In genomic region chr11:62504158-62504973, GRCh38 we compare ENCODE assay signal across 13 cellular contexts. TPM values are rescaled to one million over a fixed set of nuclear protein-coding genes. Genes with fewer than 3 reads are reported as not detected.
DNase-seq lines count a peak whose midpoint lies in the region; ATAC-seq, FAIRE-seq and TF ChIP-seq lines count a peak whose summit lies in the region.
"Had no signal": no experiment of that assay in that cellular context is flagged by ENCODE, and none has a peak within 500 bp of the region (broad histone marks: within the 10 kb centered on the region; RNA-seq: fewer than 3 reads in every experiment).

No MANE protein-coding gene starts in this region.

- H2BK120ac ChIP-seq in H1 (replicated peaks; ENCODE audit: low read depth, low read length), result no peak overlapping the region

- no peaks in the 10 kb centered on the region for H3K9me3 ChIP-seq in heart left ventricle
- H3K9me3 ChIP-seq in H1 (ENCODE audit: insufficient read depth in 2 of 2, low read depth in 1 of 2, low read length in 1 of 2), result no peaks in the 10 kb centered on the region
- H3K9me3 ChIP-seq in upper lobe of right lung, result no peaks in the 10 kb centered on the region
- no peaks in the 10 kb centered on the region for H3K9me3 ChIP-seq in GM23248 (ENCODE audit: low read depth)

- intact Hi-C loops in heart left ventricle (cut with DNase I), result loop anchor here in 4 of 10 donors (2.0 to 5.0 kb wide), 3 partner anchors 36 to 72 kb away; no protein-coding TSS in a partner anchor
- intact Hi-C loops in left ventricle myocardium superior (cut with micrococcal nuclease), result no loop called here
- intact Hi-C loops in upper lobe of right lung (cut with DNase I), result no loop called here

- no peak for TF ChIP-seq RAD21 in H1 (IDR thresholded peaks at IDR 0.05 in 1 of 2, conservative IDR thresholded peaks at IDR 0.05 in 1 of 2; ENCODE audit: low read depth in 2 of 2, low read length in 2 of 2)

- no peak overlapping the region for H3K4me3 Mint-ChIP-seq in mesothelial cell of epicardium
- H3K4me3 Mint-ChIP-seq: activated T-helper 1 cell treated with anti-CD3 and anti-CD28 coated beads, Interleukin-12 subunit alpha, Interleukin-12 subunit beta, Interleukin-2, Interleukin-4 antibody, amounts not matched to agents 30 ng/mL and 10 ng/mL and 1 ng/mL, durations not matched to agents 14 hours and 24 hours and 36 hours had no signal

- TF ChIP-seq CTCF in heart left ventricle (IDR thresholded peaks at IDR 0.05) (no peak), H1 (IDR thresholded peaks at IDR 0.05; ENCODE audit: control extremely low read depth in 1 of 3, insufficient read depth in 1 of 3, low read depth in 1 of 3, low read length in 3 of 3) (no peak), mesothelial cell of epicardium (IDR thresholded peaks at IDR 0.05; ENCODE audit: unreplicated experiment) (no peak), upper lobe of right lung (IDR thresholded peaks at IDR 0.05) (no peak), foreskin fibroblast (IDR thresholded peaks at IDR 0.05; ENCODE audit: low read depth, low read length) (no peak)

- H3K9me3 Mint-ChIP-seq in mesothelial cell of epicardium, result no peaks in the 10 kb centered on the region
- H3K9me3 Mint-ChIP-seq: activated T-helper 1 cell treated with anti-CD3 and anti-CD28 coated beads, Interleukin-12 subunit alpha, Interleukin-12 subunit beta, Interleukin-2, Interleukin-4 antibody, amounts not matched to agents 30 ng/mL and 10 ng/mL and 1 ng/mL, durations not matched to agents 14 hours and 24 hours and 36 hours had no signal

- H2BK15ac ChIP-seq in H1 (ENCODE audit: low read length), result no peak overlapping the region

- no peak for ATAC-seq in heart left ventricle
- ATAC-seq in left ventricle myocardium superior, result no peak
- peak; percentile 67 for ATAC-seq in upper lobe of right lung
- ATAC-seq: stimulated activated naive CD8-positive, alpha-beta T cell treated with anti-CD3 and anti-CD28 coated beads, Interleukin-15, Interleukin-2, amounts not matched to agents 100 U/mL and 50 U/mL, for 24 hours had no signal

- 60 to 69% (median 66%) methylated on average over 14 to 15 of the region's 15 CpGs for WGBS in heart left ventricle, 4 donors
- WGBS in H1 (ENCODE audit: extremely low coverage in 1 of 2, insufficient coverage in 1 of 2, insufficient read length in 1 of 2, insufficient replicate concordance in 2 of 2, low coverage in 1 of 2, low lambda C conversion rate in 2 of 2, missing lambda C conversion rate in 1 of 2), 2 experiments, result 35% methylated on average over 15 of the region's 15 CpGs; no CpG with 5 or more reads in 1 of the 2 experiments
- WGBS in GM23248 (ENCODE audit: low coverage in 1 of 2, low lambda C conversion rate in 2 of 2, missing lambda C conversion rate in 2 of 2), 2 experiments, result 79 to 85% methylated on average over 15 of the region's 15 CpGs

- FAIRE-seq in H1 (lab: Jason Lieb, UNC), result no peak

- DNase-seq in heart left ventricle, result peak in 1 of 5 donors; percentile 39
- no peak for DNase-seq in left ventricle myocardium superior
- DNase-seq in H1 (ENCODE audit: low read depth in 1 of 2, low spot score in 2 of 2), result peak in 1 of 2 experiments; percentile 67
- DNase-seq in mesothelial cell of epicardium (ENCODE audit: low spot score in 2 of 2, unreplicated experiment in 2 of 2), result no peak
- peak; percentile 80 for DNase-seq in upper lobe of right lung
- DNase-seq in GM23248, result no peak
- DNase-seq in NCI-H2081 (lab: John Stamatoyannopoulos, UW), result no peak
- DNase-seq in foreskin fibroblast, result no peak
- DNase-seq: activated CD4-positive, alpha-beta T cell treated with anti-CD3 and anti-CD28 coated beads for 48 hours; NCI-H1048; NCI-H345; stimulated activated naive CD8-positive, alpha-beta T cell treated with anti-CD3 and anti-CD28 coated beads, Interleukin-15, Interleukin-2, amounts not matched to agents 100 U/mL and 50 U/mL, for 24 hours had no signal

- H2AFZ ChIP-seq in H1 (ENCODE audit: low read length) (no peak overlapping the region), GM23248 (no peak overlapping the region)

- H3K14ac ChIP-seq in H1 (ENCODE audit: insufficient read length), result no peak overlapping the region

- H2BK12ac ChIP-seq in H1 (ENCODE audit: low read depth, low read length), result no peak overlapping the region

- peaks cover 13% of the 10 kb centered on the region for H3K27me3 Mint-ChIP-seq in mesothelial cell of epicardium (ENCODE audit: low read depth)

- peaks cover 2% of the 10 kb centered on the region for H3K36me3 Mint-ChIP-seq in mesothelial cell of epicardium

- CTCF ChIA-PET in H1 (lab: Charles Lee; ENCODE audit: partially characterized antibody), result interaction anchor here (0.9 to 18.8 kb wide), 4 partner anchors 34 to 79 kb away, joined by 3 to 179 read pairs (median 24); no protein-coding TSS in a partner anchor

- H2AK5ac ChIP-seq in H1 (ENCODE audit: low read depth, low read length), result no peak overlapping the region

- H3K23ac ChIP-seq in H1 (ENCODE audit: insufficient read length), result no peak overlapping the region

- H3K27ac ChIP-seq in heart left ventricle (peak overlapping the region in 9 of 12 donors; percentile 3 to 88 (median 79)), H1 (ENCODE audit: low read depth, low read length) (no peak overlapping the region), upper lobe of right lung (no peak overlapping the region), GM23248 (no peak overlapping the region)

- no peak overlapping the region for H3K4ac ChIP-seq in H1 (replicated peaks; ENCODE audit: insufficient read length, low read depth, low read length)

- in situ Hi-C loops in GM23248 (cut with MboI), result no loop called here

- H3K4me3 ChIP-seq in heart left ventricle, result no peak overlapping the region
- peak overlapping the region in 1 of 4 experiments; percentile 53; a peak in 4 of 8 replicates for H3K4me3 ChIP-seq in H1 (ENCODE audit: extremely low read depth in 1 of 4, insufficient read depth in 2 of 4, low read depth in 3 of 4, low read length in 4 of 4)
- H3K4me3 ChIP-seq in upper lobe of right lung, result no peak overlapping the region
- no peak overlapping the region for H3K4me3 ChIP-seq in GM23248
- no peak overlapping the region for H3K4me3 ChIP-seq in foreskin fibroblast (ENCODE audit: low read depth in 1 of 2, low read length in 2 of 2)

- H3K36me3 ChIP-seq in heart left ventricle, result no peaks in the 10 kb centered on the region
- H3K36me3 ChIP-seq in H1 (ENCODE audit: control insufficient read depth in 2 of 4, insufficient read depth in 4 of 4, low read length in 3 of 4), result no peaks in the 10 kb centered on the region
- H3K36me3 ChIP-seq in upper lobe of right lung, result no peaks in the 10 kb centered on the region
- no peaks in the 10 kb centered on the region for H3K36me3 ChIP-seq in GM23248 (ENCODE audit: low read depth)

- no peak overlapping the region for H3K56ac ChIP-seq in H1 (replicated peaks; ENCODE audit: insufficient read length, low read depth, low read length)

- H3K4me2 ChIP-seq in H1 (ENCODE audit: insufficient read depth in 1 of 2, low read depth in 2 of 2, low read length in 2 of 2) (peak overlapping the region; percentile 69 to 71), GM23248 (ENCODE audit: unreplicated experiment) (no peak overlapping the region)

- H2BK20ac ChIP-seq in H1 (ENCODE audit: low read length), result no peak overlapping the region

- no peak overlapping the region for H2BK5ac ChIP-seq in H1 (ENCODE audit: low read depth, low read length)

- H3K79me2 ChIP-seq in H1 (ENCODE audit: control insufficient read depth in 1 of 2, insufficient read depth in 2 of 2, low read length in 2 of 2) (no peaks in the 10 kb centered on the region), GM23248 (ENCODE audit: insufficient read depth) (no peaks in the 10 kb centered on the region)

- H3K4me1 ChIP-seq in heart left ventricle, result peaks cover 0 to 94% (median 76%) of the 10 kb centered on the region in 12 donors
- H3K4me1 ChIP-seq in H1 (replicated peaks in 1 of 4; ENCODE audit: control insufficient read depth in 3 of 4, insufficient read depth in 4 of 4, low read length in 3 of 4), result peaks cover 14 to 30% (median 22%) of the 10 kb centered on the region in 4 experiments
- peaks cover 41% of the 10 kb centered on the region for H3K4me1 ChIP-seq in upper lobe of right lung
- peaks cover 22% of the 10 kb centered on the region for H3K4me1 ChIP-seq in GM23248 (ENCODE audit: insufficient read depth)

- peaks cover 66% of the 10 kb centered on the region for H3K4me1 Mint-ChIP-seq in mesothelial cell of epicardium

- POLR2A ChIA-PET in H1 (lab: Charles Lee; ENCODE audit: partially characterized antibody), result interaction anchor here (0.8 to 2.1 kb wide), 7 partner anchors 38 to 337 kb away, joined by 3 to 9 read pairs (median 3); no protein-coding TSS in a partner anchor

- TF ChIP-seq EP300 in H1 (IDR thresholded peaks at IDR 0.05; ENCODE audit: borderline replicate concordance in 1 of 2, low read depth in 2 of 2, low read length in 2 of 2), result no peak

- H3F3A ChIP-seq in GM23248 (ENCODE audit: insufficient read depth), result peaks cover 14% of the 10 kb centered on the region

- H4K20me1 ChIP-seq in H1 (replicated peaks in 1 of 2; ENCODE audit: control insufficient read depth in 1 of 2, insufficient read depth in 2 of 2, low read length in 2 of 2) (no peaks in the 10 kb centered on the region), GM23248 (ENCODE audit: insufficient read depth) (no peaks in the 10 kb centered on the region)

- peaks cover 6% of the 10 kb centered on the region for H3K23me2 ChIP-seq in H1 (ENCODE audit: low read depth, low read length)

- H3K27ac Mint-ChIP-seq in mesothelial cell of epicardium, result peak overlapping the region; percentile 34
- H3K27ac Mint-ChIP-seq: activated T-helper 1 cell treated with anti-CD3 and anti-CD28 coated beads, Interleukin-12 subunit alpha, Interleukin-12 subunit beta, Interleukin-2, Interleukin-4 antibody, amounts not matched to agents 30 ng/mL and 10 ng/mL and 1 ng/mL, durations not matched to agents 14 hours and 24 hours and 36 hours had no signal

- no peaks in the 10 kb centered on the region for H3K9me2 ChIP-seq in GM23248 (ENCODE audit: insufficient read depth)

- no peak overlapping the region for H4K91ac ChIP-seq in H1 (replicated peaks; ENCODE audit: insufficient read length, low read length)

- no peak for TF ChIP-seq POLR2A in heart left ventricle (IDR thresholded peaks at IDR 0.05)
- no peak for TF ChIP-seq POLR2A in H1 (IDR thresholded peaks at IDR 0.05; ENCODE audit: control extremely low read depth in 1 of 2, low read depth in 2 of 2, low read length in 2 of 2)

- H4K8ac ChIP-seq in H1 (ENCODE audit: extremely low read depth, insufficient read depth, low read length), result no peak overlapping the region

- H3K79me1 ChIP-seq in H1 (ENCODE audit: low read depth, low read length), result no peaks in the 10 kb centered on the region

- H3K18ac ChIP-seq in H1 (ENCODE audit: extremely low read depth, low read length), result no peak overlapping the region

- no peak overlapping the region for H4K5ac ChIP-seq in H1 (ENCODE audit: insufficient read length, low read depth, low read length)

- H3K9ac ChIP-seq in H1 (replicated peaks in 1 of 4; ENCODE audit: extremely low read depth in 1 of 4, low read depth in 3 of 4, low read length in 3 of 4), result 0 out of 7 replicates have a peak overlapping the region, but pooled peaks of 1 of the 4 experiments have one; percentile 12
- H3K9ac ChIP-seq in GM23248, result no peak overlapping the region

- no peaks in the 10 kb centered on the region for H3K27me3 ChIP-seq in heart left ventricle
- peaks cover 0 to 13% (median 5%) of the 10 kb centered on the region in 4 experiments; a peak in 4 of 7 replicates for H3K27me3 ChIP-seq in H1 (replicated peaks in 1 of 4; ENCODE audit: control insufficient read depth in 3 of 4, extremely low read depth in 1 of 4, insufficient read depth in 3 of 4, low read length in 3 of 4)
- no peaks in the 10 kb centered on the region for H3K27me3 ChIP-seq in upper lobe of right lung
- H3K27me3 ChIP-seq in GM23248 (replicated peaks; ENCODE audit: insufficient read depth), result no peaks in the 10 kb centered on the region

RNA-seq across cellular contexts. Expression of gene AHNAK, which starts 42.2 kb away (rescaled TPM):
- total RNA-seq in heart left ventricle (100 to 1,000 TPM; 251 to 861 (median 409) TPM), left ventricle myocardium superior (354 TPM), mesothelial cell of epicardium (456 to 481 TPM (median 480 TPM) in 3 replicates), upper lobe of right lung (819 TPM)
- polyA plus RNA-seq in heart left ventricle (100 to 1,000 TPM in 1 of 2 donors, 10 to 100 TPM in 1; 84.4 to 251 TPM), H1 (2011; rRNA removed) (2.0 and 2.5 TPM in 2 replicates), GM23248 (2016; fragmentation: Nextera tagmentation; extraction: Ambion mirVana) (163 and 167 TPM in 2 replicates)
- 5.8 and 6.7 TPM in 2 replicates for total RNA-seq in H1 (2021; fragmentation: NEBNext Ultra II Directional; extraction: Animal tissue kit (Norgen Biotek cat#: 25700))
- 3.1 TPM for polyA plus RNA-seq in H1 (2011; cell fraction: cytosol; rRNA removed)
- 17.1 TPM for polyA plus RNA-seq in H1 (2011; cell fraction: nucleus; rRNA removed)
- 5.2 to 6.9 TPM (median 5.5 TPM) in 4 replicates for polyA plus RNA-seq in H1 (2012, experiment 1 of 2)
- 0.70 TPM for polyA plus RNA-seq in H1 (2012, experiment 2 of 2)
- 1.4 TPM for polyA plus RNA-seq in H1 (2013, experiment 1 of 2)
- polyA plus RNA-seq in H1 (2013, experiment 2 of 2), result 1.0 TPM
- polyA minus RNA-seq in H1 (2011; rRNA and poly(A)+ RNA removed), result 10.9 and 19.0 TPM in 2 replicates
- 7.9 TPM for polyA minus RNA-seq in H1 (2011; cell fraction: cytosol; rRNA and poly(A)+ RNA removed)
- polyA minus RNA-seq in H1 (2011; cell fraction: nucleus; rRNA and poly(A)+ RNA removed), result 13.0 TPM
- 548 and 557 TPM in 2 replicates for total RNA-seq in GM23248 (2014; rRNA removed; shearing (Covaris generic))

Comparison
In these comparisons a context has a peak if more than half of its experiments do, and no peak if none do; other contexts are left out.
1. H3K27ac ChIP-seq: peak in heart left ventricle (9 of 12); none in H1 (single experiment), upper lobe of right lung (single experiment) and GM23248 (single experiment).
2. RNA of gene AHNAK, which starts 42.2 kb away (total RNA-seq): 819 TPM in upper lobe of right lung (single experiment), 548 to 557 TPM in GM23248, 456 to 481 TPM in mesothelial cell of epicardium, 251 to 861 TPM in heart left ventricle and 354 TPM in left ventricle myocardium superior (single experiment); 5.8 to 6.7 TPM in H1; every median in the first group is over 10 times any median in the second.